9 cellular contexts compared by ENCODE assay signal in genomic region chr14:70498191-70498590, GRCh38. TPM values are rescaled to one million over a fixed set of nuclear protein-coding genes. Genes with fewer than 3 reads are reported as not detected.
"Had no signal": no experiment of that assay in that cellular context is flagged by ENCODE, and none has a peak within 500 bp of the region (broad histone marks: within the 10 kb centered on the region; RNA-seq: fewer than 3 reads in every experiment).

No MANE protein-coding gene starts in this region.

- DNase-seq: GDM1, GF-D8 had no signal

- H3K4me3 ChIP-seq: GM12878 had no signal

- FAIRE-seq: G401.6, GM12878, GM12891, GM12892, GM18507, GM19239 had no signal

RNA-seq across cellular contexts. Expression of gene ADAM20, which starts 36.6 kb away (rescaled TPM):
- total RNA-seq: G401 had no signal

RNA-seq across cellular contexts. Expression of gene ADAM21, which starts 46.2 kb away (rescaled TPM):
- total RNA-seq: G401 had no signal
